Comparison of ENCODE assay signal across 20 cellular contexts in the genomic region with DNA sequence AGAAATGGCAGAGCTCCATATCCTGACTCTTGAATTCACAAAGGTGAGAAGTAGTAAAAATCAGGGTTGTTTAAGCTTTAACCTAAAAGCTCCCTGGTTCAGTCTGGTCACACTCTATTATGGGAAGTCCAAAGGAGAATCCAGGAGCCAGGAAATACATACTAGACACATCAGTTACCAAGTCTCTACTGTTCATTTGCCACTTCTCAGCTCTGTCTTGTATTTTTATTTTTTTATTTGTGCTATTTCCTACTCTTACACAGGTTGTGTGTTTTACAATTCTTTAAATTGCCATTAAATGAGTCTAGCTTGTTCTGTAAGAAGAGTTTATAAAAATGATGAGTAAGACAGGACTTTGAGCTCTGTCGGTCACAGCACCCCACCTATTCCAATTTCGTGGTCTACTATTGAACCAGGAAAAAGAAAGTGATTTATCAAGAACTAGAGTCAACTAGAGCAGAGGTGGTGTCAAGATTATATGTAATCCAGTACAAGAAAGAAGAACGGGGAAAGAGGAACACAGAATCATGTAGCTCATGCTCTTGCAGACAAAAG. TPM values are rescaled to one million over a fixed set of nuclear protein-coding genes. Genes with fewer than 3 reads are reported as not detected.
A peak's percentile ranks its signal among the peaks of the same experiment; 100 is the strongest.
DNase-seq lines count a peak whose midpoint lies in the region; ATAC-seq and FAIRE-seq lines count a peak whose summit lies in the region.
"Had no signal": no experiment of that assay in that cellular context is flagged by ENCODE, and none has a peak within 500 bp of the region (broad histone marks: within the 10 kb centered on the region; RNA-seq: fewer than 3 reads in every experiment).

No MANE protein-coding gene starts in this region.

- H3K36me3 ChIP-seq in Karpas-422 (ENCODE audit: insufficient read depth, low read length) = no peaks in the 10 kb centered on the region
- no peaks in the 10 kb centered on the region for H3K36me3 ChIP-seq in duodenal mucosa (ENCODE audit: control insufficient read depth in 1 of 2, insufficient read depth in 2 of 2, low read length in 2 of 2)
- H3K36me3 ChIP-seq in mucosa of rectum (ENCODE audit: control insufficient read depth in 2 of 2, insufficient read depth in 2 of 2, low read length in 2 of 2) = no peaks in the 10 kb centered on the region
- no peaks in the 10 kb centered on the region for H3K36me3 ChIP-seq in aorta (ENCODE audit: control insufficient read depth in 1 of 2, insufficient read depth in 2 of 2, low read length in 1 of 2)
- H3K36me3 ChIP-seq: BLaER1, MG63 had no signal

- H3K4me3 ChIP-seq in Karpas-422 (ENCODE audit: low read length) (no peak overlapping the region), duodenal mucosa (ENCODE audit: low read depth in 1 of 2, low read length in 2 of 2) (no peak overlapping the region), mucosa of rectum (ENCODE audit: low read length in 2 of 2) (peak overlapping the region in 1 of 2 donors; percentile 34), aorta (ENCODE audit: low read length in 2 of 2) (no peak overlapping the region)
- H3K4me3 ChIP-seq: BLaER1, MG63 had no signal

- H3K9ac ChIP-seq in Karpas-422 (ENCODE audit: low read length) (no peak overlapping the region; the same call in 1 of the 2 replicates), duodenal mucosa (ENCODE audit: low read depth in 1 of 2, low read length in 2 of 2) (no peak overlapping the region), mucosa of rectum (ENCODE audit: low read depth in 1 of 2, low read length in 2 of 2) (no peak overlapping the region)
- H3K9ac ChIP-seq: BLaER1, KMS-11 had no signal

- no peaks in the 10 kb centered on the region for H3K9me2 ChIP-seq in Karpas-422 (replicated peaks; ENCODE audit: insufficient read depth, low read length)

- peak; percentile 26 for DNase-seq in Karpas-422
- DNase-seq in HTR-8/SVneo (ENCODE audit: insufficient read length, low spot score) = no peak
- DNase-seq in T-helper 9 cell = no peak
- no peak for DNase-seq in aorta
- DNase-seq: CD8-positive, alpha-beta T cell; MG63; NCI-H1092; NCI-H146; NCI-H2081 treated with DMSO at 0.1 percent for 48 hours; NCI-H524; SHP77 treated with DMSO at 0.1 percent for 48 hours had no signal

- intact Hi-C loops in aorta (cut with DNase I) = no loop called here

- no peaks in the 10 kb centered on the region for H3K79me2 ChIP-seq in Karpas-422 (ENCODE audit: low read length)

- H2AFZ ChIP-seq in Karpas-422 (ENCODE audit: low read length) = no peak overlapping the region

- H3K27me3 ChIP-seq in Karpas-422 (ENCODE audit: low read length) (no peaks in the 10 kb centered on the region), duodenal mucosa (ENCODE audit: control insufficient read depth in 1 of 2, insufficient read depth in 2 of 2, low read length in 2 of 2) (no peaks in the 10 kb centered on the region), mucosa of rectum (ENCODE audit: control insufficient read depth in 2 of 2, insufficient read depth in 2 of 2, low read length in 2 of 2) (no peaks in the 10 kb centered on the region), aorta (ENCODE audit: control insufficient read depth in 1 of 2, insufficient read depth in 2 of 2, low read length in 1 of 2) (no peaks in the 10 kb centered on the region)
- H3K27me3 ChIP-seq: BLaER1, MG63 had no signal

- H3K9me3 ChIP-seq in Karpas-422 (ENCODE audit: low read length) (no peaks in the 10 kb centered on the region), duodenal mucosa (ENCODE audit: control insufficient read depth in 1 of 2, low read length in 2 of 2) (no peaks in the 10 kb centered on the region), mucosa of rectum (ENCODE audit: control insufficient read depth in 2 of 2, low read length in 2 of 2) (no peaks in the 10 kb centered on the region), aorta (ENCODE audit: control insufficient read depth, low read length) (no peaks in the 10 kb centered on the region)
- H3K9me3 ChIP-seq: MG63 had no signal

- H3K27ac ChIP-seq in Karpas-422 (ENCODE audit: low read length) (peak overlapping the region; percentile 37), duodenal mucosa (ENCODE audit: low read depth, low read length) (peak overlapping the region; percentile 10), mucosa of rectum (ENCODE audit: low read depth in 2 of 2, low read length in 2 of 2) (peak overlapping the region; percentile 86), aorta (ENCODE audit: low read depth in 1 of 2, low read length in 2 of 2) (no peak overlapping the region)
- H3K27ac ChIP-seq: BLaER1, KMS-11 had no signal

- ATAC-seq in GM18870 (IDR thresholded peaks at IDR 0.05; ENCODE audit: unreplicated experiment) = peak; percentile 49
- ATAC-seq in GM21723 (IDR thresholded peaks at IDR 0.05; ENCODE audit: unreplicated experiment) = no peak
- no peak for ATAC-seq in aorta (ENCODE audit: low FRiP score)
- ATAC-seq: CD8-positive, alpha-beta T cell; SK-N-SH treated with all-trans-retinoic acid at 6 μM for 48 hours had no signal

- no peak for FAIRE-seq in HTR-8/SVneo (lab: Jason Lieb, UNC)
- FAIRE-seq: A204.1, H54 had no signal

- 71 to 72% methylated on average over 3 of the region's 3 CpGs for WGBS in aorta, 2 donors

- no peaks in the 10 kb centered on the region for H4K20me1 ChIP-seq in Karpas-422 (ENCODE audit: insufficient read depth, low read depth, low read length)
- H4K20me1 ChIP-seq: BLaER1 had no signal

- H3K4me2 ChIP-seq in Karpas-422 (ENCODE audit: low read depth, low read length, poor library complexity, severe bottlenecking) = peak overlapping the region; percentile 38
- H3K4me2 ChIP-seq: BLaER1, KMS-11 had no signal

- H3K4me1 ChIP-seq in Karpas-422 (ENCODE audit: low read length) (peaks cover 54% of the 10 kb centered on the region), duodenal mucosa (ENCODE audit: control insufficient read depth in 1 of 2, insufficient read depth in 2 of 2, low read length in 2 of 2) (peaks cover 0 to 12% of the 10 kb centered on the region in 2 donors), mucosa of rectum (ENCODE audit: control insufficient read depth in 2 of 2, insufficient read depth in 2 of 2, low read length in 2 of 2) (peaks cover 25 to 51% of the 10 kb centered on the region in 2 donors), aorta (ENCODE audit: control insufficient read depth in 1 of 2, insufficient read depth in 2 of 2, low read length in 2 of 2) (no peaks in the 10 kb centered on the region)

RNA-seq across cellular contexts. Expression of gene MS4A12, which starts 9.7 kb away (rescaled TPM):
- 6.3 and 8.2 TPM in 2 replicates for total RNA-seq in Karpas-422 (2014; rRNA removed; shearing (Covaris generic); ENCODE audit: low replicate concordance)
- total RNA-seq in aorta = not detected
- polyA plus RNA-seq in aorta = 10 to 100 TPM in 1 of 2 donors, under 1 TPM in 1; 0.84 to 11.1 TPM
- total RNA-seq: CD8-positive, alpha-beta T cell had no signal

RNA-seq across cellular contexts. Expression of gene MS4A13, which starts 12.9 kb away (rescaled TPM):
- total RNA-seq in Karpas-422 (2014; rRNA removed; shearing (Covaris generic); ENCODE audit: low replicate concordance) = 0.25 TPM in 1 of 2 replicates, not detected in the other
- total RNA-seq in aorta = not detected
- polyA plus RNA-seq in aorta = not detected
- total RNA-seq: CD8-positive, alpha-beta T cell had no signal

RNA-seq across cellular contexts. Expression of gene MS4A1, which starts 46.7 kb away (rescaled TPM):
- 434 and 1,078 TPM in 2 replicates for total RNA-seq in Karpas-422 (2014; rRNA removed; shearing (Covaris generic); ENCODE audit: low replicate concordance)
- 1 to 10 TPM; 1.1 to 1.2 TPM for total RNA-seq in aorta
- polyA plus RNA-seq in aorta = under 1 TPM; 0.13 to 0.38 TPM

Comparison
In these comparisons a context has a peak if more than half of its experiments do, and no peak if none do; other contexts are left out.
1. H3K27ac ChIP-seq: peak in Karpas-422 (single experiment), duodenal mucosa (single experiment) and mucosa of rectum (2 of 2); none in aorta (0 of 2).
2. RNA of gene MS4A1, which starts 46.7 kb away (total RNA-seq): 434 to 1,078 TPM in Karpas-422; 1.1 to 1.2 TPM in aorta; every median in the first group is over 100 times any median in the second.